Comparison of ENCODE assay signal across 22 cellular contexts in the genomic region with DNA sequence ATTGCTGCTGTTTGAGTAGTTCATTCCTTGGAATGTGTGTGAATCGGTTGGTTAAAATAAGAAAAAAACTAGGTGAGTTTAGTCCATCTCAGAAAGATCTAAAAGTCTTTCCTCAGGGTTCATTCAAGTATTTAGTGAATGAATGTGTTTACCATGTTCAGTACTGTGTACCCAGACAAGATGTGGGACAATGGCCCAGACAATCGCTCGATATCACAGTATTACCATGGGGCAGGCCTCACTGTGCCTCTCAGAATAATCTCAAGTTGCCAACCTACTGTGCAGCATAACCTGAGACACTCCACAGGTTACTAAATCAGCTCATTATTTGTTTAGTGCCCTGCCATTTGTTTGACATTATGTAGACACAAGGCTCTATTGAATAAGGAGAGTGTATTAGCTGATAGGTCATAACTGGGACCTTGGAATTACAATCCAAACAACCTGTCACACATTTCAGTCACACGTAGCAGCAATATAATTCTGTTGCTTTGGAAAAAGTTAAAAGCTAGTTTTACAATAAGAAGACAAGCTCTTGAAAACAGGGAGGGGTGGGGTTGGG.
"Had no signal": no experiment of that assay in that cellular context is flagged by ENCODE, and none has a peak within 500 bp of the region (broad histone marks: within the 10 kb centered on the region; RNA-seq: fewer than 3 reads in every experiment).

No MANE protein-coding gene starts in this region.

- H3K9ac ChIP-seq: neural progenitor cell had no signal

- H3K4me1 Mint-ChIP-seq: central memory CD8-positive, alpha-beta T cell; stimulated activated effector memory CD8-positive, alpha-beta T cell treated with anti-CD3 and anti-CD28 coated beads, Interleukin-12 subunit alpha, Interleukin-12 subunit beta, amount 100 ng/mL, for 72 hours had no signal

- H3K9me3 ChIP-seq: colonic mucosa, left ventricle myocardium inferior, psoas muscle, stomach had no signal

- H3K27ac Mint-ChIP-seq: neural progenitor cell; stimulated activated effector memory CD8-positive, alpha-beta T cell treated with anti-CD3 and anti-CD28 coated beads, Interleukin-12 subunit alpha, Interleukin-12 subunit beta, amount 100 ng/mL, for 72 hours had no signal

- H3K36me3 ChIP-seq: colonic mucosa, left ventricle myocardium inferior, neural progenitor cell, stomach had no signal

- H3K4me2 ChIP-seq: neural progenitor cell had no signal

- H3K27me3 ChIP-seq: colonic mucosa, neural progenitor cell, stomach had no signal

- ATAC-seq: psoas muscle; right cardiac atrium; stimulated activated effector memory CD8-positive, alpha-beta T cell treated with anti-CD3 and anti-CD28 coated beads, Interleukin-12 subunit alpha, Interleukin-12 subunit beta, amount 100 ng/mL, for 72 hours had no signal

- H3K27me3 Mint-ChIP-seq: central memory CD8-positive, alpha-beta T cell; type B pancreatic cell had no signal

- H3K4me1 ChIP-seq: colonic mucosa, left ventricle myocardium inferior, neural progenitor cell, psoas muscle, stomach had no signal

- H3K4me3 Mint-ChIP-seq: central memory CD8-positive, alpha-beta T cell; neural progenitor cell; stimulated activated effector memory CD8-positive, alpha-beta T cell treated with anti-CD3 and anti-CD28 coated beads, Interleukin-12 subunit alpha, Interleukin-12 subunit beta, amount 100 ng/mL, for 72 hours; type B pancreatic cell had no signal

- H3K4me3 ChIP-seq: colonic mucosa, left ventricle myocardium inferior, neural progenitor cell, psoas muscle, skin epidermis, stomach had no signal

- H3K27ac ChIP-seq: colonic mucosa, left ventricle myocardium inferior, neural progenitor cell, psoas muscle, skin epidermis, stomach had no signal

- H3K9me3 Mint-ChIP-seq: central memory CD8-positive, alpha-beta T cell; neural progenitor cell; stimulated activated effector memory CD8-positive, alpha-beta T cell treated with anti-CD3 and anti-CD28 coated beads, Interleukin-12 subunit alpha, Interleukin-12 subunit beta, amount 100 ng/mL, for 72 hours; type B pancreatic cell had no signal

- H3K36me3 Mint-ChIP-seq: neural progenitor cell; stimulated activated effector memory CD8-positive, alpha-beta T cell treated with anti-CD3 and anti-CD28 coated beads, Interleukin-12 subunit alpha, Interleukin-12 subunit beta, amount 100 ng/mL, for 72 hours; type B pancreatic cell had no signal

- H2AFZ ChIP-seq: neural progenitor cell had no signal

- DNase-seq: activated CD4-positive, alpha-beta T cell treated with anti-CD3 and anti-CD28 coated beads, Interleukin-2, amount 50 U/mL, for 1 hour; activated CD4-positive, CD25-positive, alpha-beta regulatory T cell treated with anti-CD3 and anti-CD28 coated beads, Interleukin-2, amount 50 U/mL, for 72 hours; activated CD8-positive, alpha-beta memory T cell treated with anti-CD3 and anti-CD28 coated beads for 24 hours; activated CD8-positive, alpha-beta memory T cell treated with anti-CD3 and anti-CD28 coated beads, Interleukin-2, amount 50 U/mL, for 48 hours; activated effector memory CD4-positive, alpha-beta T cell treated with anti-CD3 and anti-CD28 coated beads, Interleukin-2, amount 50 U/mL, for 16 hours; activated naive CD4-positive, alpha-beta T cell treated with anti-CD3 and anti-CD28 coated beads, Interleukin-2, amount 50 U/mL, for 16 hours; activated T-cell treated with anti-CD3 and anti-CD28 coated beads, Interleukin-2, amount 50 U/mL, for 48 hours; aorta; colonic mucosa; glutamatergic neuron; kidney; left ventricle myocardium inferior; psoas muscle; right cardiac atrium; stimulated activated CD4-positive, alpha-beta T cell treated with anti-CD3 and anti-CD28 coated beads, Interleukin-4, amount 100 ng/mL, for 24 hours; stomach; T1000 had no signal
